ENCODE assay signal across 1 cellular context in genomic region chr2:1823187-1824169, GRCh38.
TF ChIP-seq lines count a peak whose summit lies in the region.

No MANE protein-coding gene starts in this region.

TF ChIP-seq in HepG2, 621 proteins besides CTCF, POLR2A, EP300 and RAD21 (continued from another document):
- TF ChIP-seq, protein P1, sequence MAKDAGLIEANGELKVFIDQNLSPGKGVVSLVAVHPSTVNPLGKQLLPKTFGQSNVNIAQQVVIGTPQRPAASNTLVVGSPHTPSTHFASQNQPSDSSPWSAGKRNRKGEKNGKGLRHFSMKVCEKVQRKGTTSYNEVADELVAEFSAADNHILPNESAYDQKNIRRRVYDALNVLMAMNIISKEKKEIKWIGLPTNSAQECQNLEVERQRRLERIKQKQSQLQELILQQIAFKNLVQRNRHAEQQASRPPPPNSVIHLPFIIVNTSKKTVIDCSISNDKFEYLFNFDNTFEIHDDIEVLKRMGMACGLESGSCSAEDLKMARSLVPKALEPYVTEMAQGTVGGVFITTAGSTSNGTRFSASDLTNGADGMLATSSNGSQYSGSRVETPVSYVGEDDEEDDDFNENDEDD (CRISPR knock-in tag; IDR thresholded peaks at IDR 0.05; ENCODE audit: borderline replicate concordance): no peak
- no peak for TF ChIP-seq GABPB1 (CRISPR knock-in tag; IDR thresholded peaks at IDR 0.05)
